ENCODE assay signal across 8 cellular contexts in genomic region chr2:42567806-42568429, GRCh38. TPM values are rescaled to one million over a fixed set of nuclear protein-coding genes. Genes with fewer than 3 reads are reported as not detected.
DNase-seq lines count a peak whose midpoint lies in the region; ATAC-seq, FAIRE-seq and TF ChIP-seq lines count a peak whose summit lies in the region.

No MANE protein-coding gene starts in this region.

- H3K4me2 ChIP-seq in HepG2 (ENCODE audit: low read depth, low read length): peak overlapping the region; percentile 96

- DNase-seq in NCI-H526 treated with DMSO at 0.1 percent for 48 hours (lab: John Stamatoyannopoulos, UW) (peak; percentile 90), breast epithelium (ENCODE audit: low spot score in 2 of 2) (peak in 1 of 2 donors; percentile 53), HepG2 (ENCODE audit: low spot score) (peak; percentile 40), GDM1 (lab: John Stamatoyannopoulos, UW) (no peak)

- in situ Hi-C loops in HepG2 (cut with HindIII; ENCODE audit: extremely low pct_ligation_motif_present, low pct_unique_long_range_greater_than_20kb): no loop called here

- intact Hi-C loops in breast epithelium (cut with DNase I; ENCODE audit: low total_unique reads): no loop called here
- intact Hi-C loops in HepG2 (cut with micrococcal nuclease; ENCODE audit: unreplicated experiment): loop anchor here (2.0 kb wide), 3 partner anchors 63 to 95 kb away; no protein-coding TSS in a partner anchor

- CTCF ChIA-PET in HepG2 (lab: Yijun Ruan, JAX; ENCODE audit: low intra/inter-chr PET ratio, low total read pairs): no interaction called here

- ATAC-seq in GM18499 (IDR thresholded peaks at IDR 0.05; ENCODE audit: insufficient read depth, unreplicated experiment): peak; percentile 61
- peak; percentile 55 for ATAC-seq in HG02840 (IDR thresholded peaks at IDR 0.05; ENCODE audit: low FRiP score, unreplicated experiment)
- ATAC-seq in HepG2: peak; percentile 83

- POLR2A ChIA-PET in HepG2 (lab: Yijun Ruan, JAX): interaction anchor here (0.6 to 1.8 kb wide), 5 partner anchors 10 to 205 kb away, joined by 3 to 5 read pairs (median 4); no protein-coding TSS in a partner anchor

- 0 out of 2 replicates have a peak, but pooled peaks have one; percentile 23 for TF ChIP-seq RAD21 in HepG2 (CRISPR knock-in tag; IDR thresholded peaks at IDR 0.05)

- H3K9me3 ChIP-seq in breast epithelium (no peaks in the 10 kb centered on the region), HepG2 (ENCODE audit: low read length) (no peaks in the 10 kb centered on the region), subcutaneous abdominal adipose tissue (ENCODE audit: control insufficient read depth in 5 of 5, low read length in 5 of 5) (no peaks in the 10 kb centered on the region)

- TF ChIP-seq CTCF in 22Rv1 (IDR thresholded peaks at IDR 0.05) (no peak), breast epithelium (IDR thresholded peaks at IDR 0.05) (no peak), HepG2 (CRISPR knock-in tag; IDR thresholded peaks at IDR 0.05) (peak; percentile 24; the same call in 1 of the 2 replicates)

- H2AFZ ChIP-seq in HepG2 (ENCODE audit: low read length): peak overlapping the region; percentile 55

- WGBS in HepG2 (ENCODE audit: low lambda C conversion rate): 0% methylated on average over 8 of the region's 12 CpGs

- peaks cover 19% of the 10 kb centered on the region for H3K79me2 ChIP-seq in HepG2 (ENCODE audit: insufficient read depth, low read length)

- peak overlapping the region; percentile 77 to 92 (median 85) for H3K4me3 ChIP-seq in breast epithelium
- peak overlapping the region; percentile 60 to 95 (median 75) for H3K4me3 ChIP-seq in HepG2 (replicated peaks in 1 of 3; ENCODE audit: insufficient read depth in 1 of 3, low read depth in 2 of 3, low read length in 3 of 3)
- H3K4me3 ChIP-seq in subcutaneous abdominal adipose tissue (ENCODE audit: low read depth in 1 of 5, low read length in 5 of 5): peak overlapping the region in 3 of 5 donors; percentile 7 to 44 (median 26)

- H4K20me1 ChIP-seq in HepG2 (ENCODE audit: insufficient read depth, low read length): no peaks in the 10 kb centered on the region

- H3K4me1 ChIP-seq in breast epithelium: peaks cover 0 to 5% of the 10 kb centered on the region in 2 donors
- peaks cover 48% of the 10 kb centered on the region for H3K4me1 ChIP-seq in HepG2 (ENCODE audit: insufficient read depth, low read length)
- peaks cover 4 to 26% (median 17%) of the 10 kb centered on the region in 5 donors for H3K4me1 ChIP-seq in subcutaneous abdominal adipose tissue (ENCODE audit: control insufficient read depth in 5 of 5, insufficient read depth in 5 of 5, low read length in 5 of 5)

- TF ChIP-seq POLR2A in breast epithelium (IDR thresholded peaks at IDR 0.05) (no peak), HepG2 (IDR thresholded peaks at IDR 0.05; ENCODE audit: insufficient read depth in 1 of 2, low read depth in 2 of 2, low read length in 2 of 2) (peak in 1 of 2 experiments; percentile 27; a peak in 3 of 4 replicates)

- TSS peak; percentile 95 for BruUV-seq in HepG2 (replicated peaks; lab: Mats Ljungman, UMichigan)

- TF ChIP-seq EP300 in HepG2 (IDR thresholded peaks at IDR 0.05; ENCODE audit: low read depth in 2 of 2, low read length in 2 of 2) (no peak), HepG2 (CRISPR knock-in tag; IDR thresholded peaks at IDR 0.05; ENCODE audit: borderline replicate concordance) (no peak)

- no peaks in the 10 kb centered on the region for H3K36me3 ChIP-seq in breast epithelium
- no peaks in the 10 kb centered on the region for H3K36me3 ChIP-seq in HepG2 (replicated peaks in 1 of 2; ENCODE audit: control insufficient read depth in 1 of 2, insufficient read depth in 2 of 2, low read length in 2 of 2)
- H3K36me3 ChIP-seq in subcutaneous abdominal adipose tissue (ENCODE audit: control insufficient read depth in 5 of 5, insufficient read depth in 5 of 5, low read length in 5 of 5): no peaks in the 10 kb centered on the region

- peak overlapping the region; percentile 75 for H3K9ac ChIP-seq in HepG2 (ENCODE audit: insufficient read depth, low read depth, low read length)
- H3K9ac ChIP-seq in subcutaneous abdominal adipose tissue (ENCODE audit: low read length in 5 of 5): no peak overlapping the region

- no peaks in the 10 kb centered on the region for H3K27me3 ChIP-seq in breast epithelium
- H3K27me3 ChIP-seq in HepG2 (ENCODE audit: control insufficient read depth in 1 of 2, insufficient read depth in 2 of 2, low read length in 2 of 2): no peaks in the 10 kb centered on the region; a peak in 1 of 5 replicates
- H3K27me3 ChIP-seq in subcutaneous abdominal adipose tissue (ENCODE audit: control insufficient read depth in 5 of 5, insufficient read depth in 4 of 5, low read length in 5 of 5): no peaks in the 10 kb centered on the region

- H3K27ac ChIP-seq in 22Rv1 (peak overlapping the region; percentile 71), breast epithelium (peak overlapping the region; percentile 93 to 97), HepG2 (ENCODE audit: extremely low read length, insufficient read depth, low read length) (peak overlapping the region; percentile 79), subcutaneous abdominal adipose tissue (ENCODE audit: low read depth, low read length) (peak overlapping the region; percentile 69)

- peak; percentile 28 for FAIRE-seq in HepG2 (lab: Jason Lieb, UNC)

TF ChIP-seq in HepG2, 621 proteins besides CTCF, POLR2A, EP300 and RAD21 (continues in another document):
- TF ChIP-seq ZNF501 (CRISPR knock-in tag; IDR thresholded peaks at IDR 0.05) (no peak), ZFP91 (CRISPR knock-in tag; IDR thresholded peaks at IDR 0.05; ENCODE audit: borderline replicate concordance) (peak; percentile 61; the same call in 1 of the 2 replicates), PATZ1 (CRISPR knock-in tag; IDR thresholded peaks at IDR 0.05) (peak; percentile 91), ARHGAP35 (CRISPR knock-in tag; IDR thresholded peaks at IDR 0.05; ENCODE audit: borderline replicate concordance) (no peak), PHB2 (IDR thresholded peaks at IDR 0.05; ENCODE audit: partially characterized antibody) (no peak), SALL2 (CRISPR knock-in tag; IDR thresholded peaks at IDR 0.05) (no peak), MED13 (CRISPR knock-in tag; IDR thresholded peaks at IDR 0.05) (0 out of 2 replicates have a peak, but pooled peaks have one; percentile 24), SMAD1 (CRISPR knock-in tag; IDR thresholded peaks at IDR 0.05; ENCODE audit: borderline replicate concordance, low read depth) (peak; percentile 62; the same call in 1 of the 2 replicates), TOE1 (CRISPR knock-in tag; IDR thresholded peaks at IDR 0.05) (0 out of 2 replicates have a peak, but pooled peaks have one; percentile 33)

RNA-seq across cellular contexts. Expression of gene MTA3, which starts 0.5 kb away (rescaled TPM):
- 10 to 100 TPM; 31.4 to 58.0 (median 49.2) TPM for total RNA-seq in breast epithelium
- total RNA-seq in HepG2 (2016; rRNA removed; fragmentation: Illumina TruSeq; extraction: Trizol): 48.8 and 57.6 TPM in 2 replicates
- 39.9 and 45.9 TPM in 2 replicates for total RNA-seq in HepG2 (2016; cell fraction: cytosol; rRNA removed; fragmentation: Illumina TruSeq; extraction: Trizol; ENCODE audit: low read depth)
- total RNA-seq in HepG2 (2016; cell fraction: insoluble cytoplasmic fraction; rRNA removed; fragmentation: Illumina TruSeq; extraction: Trizol): 47.0 and 59.0 TPM in 2 replicates
- total RNA-seq in HepG2 (2016; cell fraction: membrane; rRNA removed; fragmentation: Illumina TruSeq; extraction: Trizol): 58.3 and 61.7 TPM in 2 replicates
- total RNA-seq in HepG2 (2016; cell fraction: nucleus; rRNA removed; fragmentation: Illumina TruSeq; extraction: Trizol): 43.8 and 50.9 TPM in 2 replicates
- 63.9 and 77.8 TPM in 2 replicates for polyA plus RNA-seq in HepG2 (2011; rRNA removed)
- 54.2 and 69.3 TPM in 2 replicates for polyA plus RNA-seq in HepG2 (2011; cell fraction: cytosol; rRNA removed)
- 41.4 and 43.8 TPM in 2 replicates for polyA plus RNA-seq in HepG2 (2011; cell fraction: nucleus; rRNA removed)
- 63.9 and 78.6 TPM in 2 replicates for polyA plus RNA-seq in HepG2 (2012)
- 42.6 and 42.8 TPM in 2 replicates for polyA plus RNA-seq in HepG2 (2016; cell fraction: cytosol; fragmentation: Illumina TruSeq; extraction: Trizol; ENCODE audit: low read depth)
- polyA plus RNA-seq in HepG2 (2016; cell fraction: insoluble cytoplasmic fraction; fragmentation: Illumina TruSeq; extraction: Trizol; ENCODE audit: low read depth): 97.1 and 99.3 TPM in 2 replicates
- 64.5 and 75.8 TPM in 2 replicates for polyA plus RNA-seq in HepG2 (2016; cell fraction: membrane; fragmentation: Illumina TruSeq; extraction: Trizol; ENCODE audit: low read depth)
- 77.8 and 83.9 TPM in 2 replicates for polyA plus RNA-seq in HepG2 (2016; cell fraction: nucleus; fragmentation: Illumina TruSeq; extraction: Trizol; ENCODE audit: insufficient read depth, low read depth)
- polyA minus RNA-seq in HepG2 (2011; rRNA and poly(A)+ RNA removed; ENCODE audit: low replicate concordance): 12.5 and 38.7 TPM in 2 replicates
- 31.0 and 41.1 TPM in 2 replicates for polyA minus RNA-seq in HepG2 (2011; cell fraction: cytosol; rRNA and poly(A)+ RNA removed)
- polyA minus RNA-seq in HepG2 (2011; cell fraction: nucleus; rRNA and poly(A)+ RNA removed): 85.1 and 103 TPM in 2 replicates

Comparison
In these comparisons a context has a peak if more than half of its experiments do, and no peak if none do; other contexts are left out.
1. H3K4me3 ChIP-seq: peak in every context shown above with its lines; median percentile 85 in breast epithelium; 75 in HepG2; 26 in subcutaneous abdominal adipose tissue.